In the genomic region with DNA sequence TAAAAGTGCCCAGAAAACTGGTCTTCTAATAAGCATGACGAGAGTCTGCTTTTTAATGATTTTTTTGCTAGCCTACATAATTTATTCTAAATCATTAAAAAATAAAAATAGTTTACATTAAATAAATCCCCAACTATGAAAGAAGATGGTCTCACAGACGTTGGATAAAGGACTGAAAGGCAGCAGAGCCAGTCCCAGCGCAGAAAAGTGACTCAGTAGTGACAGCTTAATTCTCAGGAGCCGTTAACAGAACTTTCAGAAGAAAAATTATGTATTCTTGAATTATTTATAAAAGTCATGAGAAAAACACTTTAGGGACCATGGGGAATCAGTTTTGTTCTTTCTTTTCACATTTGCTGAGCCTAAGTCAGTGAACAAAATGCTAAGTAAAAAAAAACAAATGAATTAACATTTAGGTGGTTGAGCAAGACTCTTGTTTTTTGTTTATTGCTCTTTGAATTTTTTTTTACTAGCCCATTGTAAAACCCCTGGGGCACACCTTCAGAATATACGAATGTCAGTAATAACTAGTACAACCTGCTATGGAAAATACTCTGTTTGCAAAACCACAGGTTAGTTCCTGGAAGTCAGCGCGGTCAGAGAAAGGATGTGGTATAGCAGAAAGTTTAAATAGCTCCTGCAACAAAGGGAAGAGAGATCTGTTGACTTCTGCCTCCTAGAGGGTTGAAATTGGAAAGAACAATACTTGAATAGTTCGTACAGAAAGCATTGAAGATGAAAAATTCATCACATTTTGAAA, we compare ENCODE assay signal across 8 cellular contexts. TPM values are rescaled to one million over a fixed set of nuclear protein-coding genes. Genes with fewer than 3 reads are reported as not detected.
DNase-seq lines count a peak whose midpoint lies in the region; ATAC-seq, FAIRE-seq and TF ChIP-seq lines count a peak whose summit lies in the region.

No MANE protein-coding gene starts in this region.

- ATAC-seq in GM18907 (IDR thresholded peaks at IDR 0.05; ENCODE audit: unreplicated experiment) = peak; percentile 91
- ATAC-seq in HG03095 (IDR thresholded peaks at IDR 0.05; ENCODE audit: unreplicated experiment) = peak; percentile 85
- no peak for ATAC-seq in gastrocnemius medialis
- ATAC-seq in aorta (ENCODE audit: low FRiP score) = no peak
- no peak for ATAC-seq in lower lobe of right lung

- no peak for TF ChIP-seq POLR2A in gastrocnemius medialis (IDR thresholded peaks at IDR 0.05)

- H3K9me3 ChIP-seq in iPS-20b (ENCODE audit: insufficient read depth, low read depth, low read length) (no peaks in the 10 kb centered on the region), gastrocnemius medialis (no peaks in the 10 kb centered on the region), aorta (ENCODE audit: control insufficient read depth, low read length) (no peaks in the 10 kb centered on the region), lower lobe of right lung (no peaks in the 10 kb centered on the region)

- peak; percentile 54 for FAIRE-seq in TTC549 (lab: Jason Lieb, UNC)

- H3K4me1 ChIP-seq in iPS-20b (ENCODE audit: insufficient read depth, low read length) = peaks cover 20% of the 10 kb centered on the region; the same call in 1 of the 2 replicates
- no peaks in the 10 kb centered on the region for H3K4me1 ChIP-seq in gastrocnemius medialis
- no peaks in the 10 kb centered on the region for H3K4me1 ChIP-seq in aorta (ENCODE audit: control insufficient read depth in 1 of 2, insufficient read depth in 2 of 2, low read length in 2 of 2)
- no peaks in the 10 kb centered on the region for H3K4me1 ChIP-seq in lower lobe of right lung

- H3K36me3 ChIP-seq in iPS-20b (ENCODE audit: insufficient read depth, low read depth, low read length) (no peaks in the 10 kb centered on the region), gastrocnemius medialis (no peaks in the 10 kb centered on the region), aorta (ENCODE audit: control insufficient read depth in 1 of 2, insufficient read depth in 2 of 2, low read length in 1 of 2) (no peaks in the 10 kb centered on the region), lower lobe of right lung (no peaks in the 10 kb centered on the region)

- H3K9ac ChIP-seq in iPS-20b (ENCODE audit: low read depth, low read length) = no peak overlapping the region

- intact Hi-C loops in gastrocnemius medialis (cut with DNase I; ENCODE audit: low total_unique reads) (no loop called here), aorta (cut with DNase I) (no loop called here), lower lobe of right lung (cut with DNase I) (no loop called here)

- in situ Hi-C loops in gastrocnemius medialis (cut with MboI; ENCODE audit: low sequenced_read_pairs in 4 of 4) = no loop called here

- 24 to 29% methylated on average over 8 of the region's 8 CpGs for WGBS in aorta, 2 donors

- H3K27ac ChIP-seq in iPS-20b (ENCODE audit: low read length) (no peak overlapping the region), gastrocnemius medialis (no peak overlapping the region), aorta (ENCODE audit: low read depth in 1 of 2, low read length in 2 of 2) (no peak overlapping the region), lower lobe of right lung (no peak overlapping the region)

- TF ChIP-seq CTCF in gastrocnemius medialis (IDR thresholded peaks at IDR 0.05 in 4 of 5, conservative IDR thresholded peaks at IDR 0.05 in 1 of 5) (no peak), lower lobe of right lung (IDR thresholded peaks at IDR 0.05) (no peak)

- peak overlapping the region; percentile 33; the same call in 1 of the 2 replicates for H3K4me3 ChIP-seq in iPS-20b (ENCODE audit: low read length)
- H3K4me3 ChIP-seq in gastrocnemius medialis = no peak overlapping the region
- no peak overlapping the region for H3K4me3 ChIP-seq in aorta (ENCODE audit: low read length in 2 of 2)
- no peak overlapping the region for H3K4me3 ChIP-seq in lower lobe of right lung

- no peak for DNase-seq in NCI-H146 (lab: John Stamatoyannopoulos, UW)
- no peak for DNase-seq in gastrocnemius medialis
- no peak for DNase-seq in aorta
- no peak for DNase-seq in lower lobe of right lung

- H3K27me3 ChIP-seq in iPS-20b (ENCODE audit: insufficient read depth, low read length) (peaks cover 9% of the 10 kb centered on the region; the same call in 1 of the 2 replicates), gastrocnemius medialis (no peaks in the 10 kb centered on the region), aorta (ENCODE audit: control insufficient read depth in 1 of 2, insufficient read depth in 2 of 2, low read length in 1 of 2) (no peaks in the 10 kb centered on the region), lower lobe of right lung (ENCODE audit: low read depth) (no peaks in the 10 kb centered on the region)

RNA-seq across cellular contexts. Expression of a gene that starts 50.4 kb away (rescaled TPM):
- total RNA-seq in gastrocnemius medialis = 1 to 10 TPM in 1 of 4 donors, under 1 TPM in 1, not detected in 2; 0.20 to 1.2 TPM
- not detected for total RNA-seq in aorta
- not detected for polyA plus RNA-seq in aorta
- 0.38 TPM for total RNA-seq in lower lobe of right lung

Comparison
In these comparisons a context has a peak if more than half of its experiments do, and no peak if none do; other contexts are left out.
1. ATAC-seq: peak in GM18907 (single experiment) and HG03095 (single experiment); none in gastrocnemius medialis (0 of 2), aorta (single experiment) and lower lobe of right lung (0 of 2).